12 cellular contexts compared by ENCODE assay signal in the genomic region with DNA sequence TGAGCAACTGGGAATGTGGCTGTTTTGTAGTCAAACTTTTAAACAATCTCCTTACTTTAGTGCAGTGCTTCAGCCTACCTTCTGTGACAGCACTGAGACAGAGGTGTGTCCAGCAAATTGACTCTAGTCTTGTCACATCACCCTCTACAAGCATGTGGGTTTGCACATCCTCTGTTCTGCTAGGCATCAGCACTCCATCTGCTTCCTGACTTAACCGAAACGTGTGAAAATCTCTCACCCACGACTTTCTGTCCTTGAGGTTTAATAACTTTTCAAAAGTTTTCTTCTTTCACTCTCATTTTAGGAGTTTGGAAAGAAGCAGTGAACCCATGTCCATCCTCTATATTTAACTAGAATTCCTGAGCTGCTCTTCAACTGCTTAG. TPM values are rescaled to one million over a fixed set of nuclear protein-coding genes. Genes with fewer than 3 reads are reported as not detected.
DNase-seq lines count a peak whose midpoint lies in the region; ATAC-seq, FAIRE-seq and TF ChIP-seq lines count a peak whose summit lies in the region.
"Had no signal": no experiment of that assay in that cellular context is flagged by ENCODE, and none has a peak within 500 bp of the region (broad histone marks: within the 10 kb centered on the region; RNA-seq: fewer than 3 reads in every experiment).

No MANE protein-coding gene starts in this region.

- DNase-seq in GM18507 (ENCODE audit: extremely low spot score, insufficient read length, low read depth) (peak; percentile 15), GM20000 (ENCODE audit: low spot score) (peak; percentile 39), H7 (no peak), pons (ENCODE audit: low spot score) (no peak), smooth muscle cell (lab: John Stamatoyannopoulos, UW; ENCODE audit: unreplicated experiment) (no peak)
- DNase-seq in activated naive CD8-positive, alpha-beta T cell treated with anti-CD3 and anti-CD28 coated beads, Interleukin-2, amount 10 ng/mL, durations not matched to agents 7 days and 5 days: no peak
- DNase-seq in activated naive CD4-positive, alpha-beta T cell treated with anti-CD3 and anti-CD28 coated beads, Interleukin-2, amount 50 U/mL, for 16 hours: no peak
- DNase-seq: amygdala, DMS53, NCI-H774 had no signal

- no peaks in the 10 kb centered on the region for H3K9me3 Mint-ChIP-seq in activated naive CD8-positive, alpha-beta T cell treated with anti-CD3 and anti-CD28 coated beads, Interleukin-2, amount 10 ng/mL, durations not matched to agents 7 days and 5 days

- peaks cover 11% of the 10 kb centered on the region for H3K4me1 Mint-ChIP-seq in activated naive CD8-positive, alpha-beta T cell treated with anti-CD3 and anti-CD28 coated beads, Interleukin-2, amount 10 ng/mL, durations not matched to agents 7 days and 5 days

- H3K9me3 ChIP-seq in smooth muscle cell (replicated peaks; ENCODE audit: low read depth): no peaks in the 10 kb centered on the region
- H3K9me3 ChIP-seq: thoracic aorta had no signal

- TF ChIP-seq CTCF in GM20000 (IDR thresholded peaks at IDR 0.05; ENCODE audit: extremely low read depth, missing control alignments) (no peak), smooth muscle cell (IDR thresholded peaks at IDR 0.05; ENCODE audit: borderline replicate concordance, insufficient read depth, poor library complexity, severe bottlenecking) (no peak)

- H3K4me3 Mint-ChIP-seq in activated naive CD8-positive, alpha-beta T cell treated with anti-CD3 and anti-CD28 coated beads, Interleukin-2, amount 10 ng/mL, durations not matched to agents 7 days and 5 days: no peak overlapping the region

- no peaks in the 10 kb centered on the region for H3K79me2 ChIP-seq in smooth muscle cell (ENCODE audit: low read depth)

- H3K4me1 ChIP-seq in smooth muscle cell (ENCODE audit: low read depth): no peaks in the 10 kb centered on the region

- WGBS in smooth muscle cell (ENCODE audit: low lambda C conversion rate): 76% methylated on average over 3 of the region's 3 CpGs

- no peak overlapping the region for H3K4me2 ChIP-seq in smooth muscle cell

- POLR2A ChIA-PET in activated naive CD8-positive, alpha-beta T cell treated with anti-CD3 and anti-CD28 coated beads, Interleukin-2, amount 10 ng/mL, durations not matched to agents 7 days and 5 days (lab: Charles Lee): no interaction called here

- no peak overlapping the region for H3K4me3 ChIP-seq in H7 (ENCODE audit: insufficient read depth, low read depth, low read length)
- H3K4me3 ChIP-seq in smooth muscle cell: no peak overlapping the region
- H3K4me3 ChIP-seq: thoracic aorta had no signal

- no peaks in the 10 kb centered on the region for H4K20me1 ChIP-seq in smooth muscle cell (ENCODE audit: low read depth)

- no peak overlapping the region for H2AFZ ChIP-seq in smooth muscle cell (ENCODE audit: low read depth)

- no peak overlapping the region for H3K9ac ChIP-seq in smooth muscle cell (ENCODE audit: low read depth)

- no peaks in the 10 kb centered on the region for H3K27me3 ChIP-seq in H7 (ENCODE audit: control insufficient read depth, insufficient read depth, low read length)
- H3K27me3 ChIP-seq in smooth muscle cell (ENCODE audit: low read depth): no peaks in the 10 kb centered on the region

- peaks cover 6% of the 10 kb centered on the region for H3K27me3 Mint-ChIP-seq in activated naive CD8-positive, alpha-beta T cell treated with anti-CD3 and anti-CD28 coated beads, Interleukin-2, amount 10 ng/mL, durations not matched to agents 7 days and 5 days

- no peak overlapping the region for H3K27ac ChIP-seq in smooth muscle cell (ENCODE audit: low read depth)
- H3K27ac ChIP-seq: thoracic aorta had no signal

- FAIRE-seq in GM18507 (lab: Jason Lieb, UNC): peak; percentile 99

- H3F3A ChIP-seq in smooth muscle cell (ENCODE audit: low read depth): no peaks in the 10 kb centered on the region

- H3K36me3 ChIP-seq in H7 (replicated peaks; ENCODE audit: control insufficient read depth, insufficient read depth, low read length) (peaks cover 7% of the 10 kb centered on the region), smooth muscle cell (ENCODE audit: low read depth) (peaks cover 7% of the 10 kb centered on the region)
- H3K36me3 ChIP-seq: thoracic aorta had no signal

- no peaks in the 10 kb centered on the region for H3K36me3 Mint-ChIP-seq in activated naive CD8-positive, alpha-beta T cell treated with anti-CD3 and anti-CD28 coated beads, Interleukin-2, amount 10 ng/mL, durations not matched to agents 7 days and 5 days

- H3K27ac Mint-ChIP-seq in activated naive CD8-positive, alpha-beta T cell treated with anti-CD3 and anti-CD28 coated beads, Interleukin-2, amount 10 ng/mL, durations not matched to agents 7 days and 5 days: no peak overlapping the region

- peak; percentile 98 for ATAC-seq in HG03064 (IDR thresholded peaks at IDR 0.05; ENCODE audit: low read depth, unreplicated experiment)
- peak; percentile 88 for ATAC-seq in activated naive CD8-positive, alpha-beta T cell treated with anti-CD3 and anti-CD28 coated beads, Interleukin-2, amount 10 ng/mL, durations not matched to agents 7 days and 5 days (ENCODE audit: low read depth)

RNA-seq across cellular contexts. Expression of gene TTR, which starts 42.6 kb away (rescaled TPM):
- not detected for total RNA-seq in activated naive CD8-positive, alpha-beta T cell treated with anti-CD3 and anti-CD28 coated beads, Interleukin-2, amount 10 ng/mL, durations not matched to agents 7 days and 5 days
- not detected in 2 replicates for total RNA-seq in H7 (2014; rRNA removed; shearing (Covaris generic))
- total RNA-seq in smooth muscle cell: not detected in 2 replicates
- polyA plus RNA-seq in smooth muscle cell: 2.1 and 2.6 TPM in 2 replicates
- total RNA-seq: thoracic aorta had no signal

RNA-seq across cellular contexts. Expression of gene B4GALT6, which starts 50.1 kb away (rescaled TPM):
- under 1 TPM; 0.48 to 0.58 TPM for total RNA-seq in activated naive CD8-positive, alpha-beta T cell treated with anti-CD3 and anti-CD28 coated beads, Interleukin-2, amount 10 ng/mL, durations not matched to agents 7 days and 5 days
- 15.3 and 25.4 TPM in 2 replicates for total RNA-seq in H7 (2014; rRNA removed; shearing (Covaris generic))
- 14.4 and 15.1 TPM in 2 replicates for total RNA-seq in smooth muscle cell
- polyA plus RNA-seq in smooth muscle cell: 1.7 and 4.0 TPM in 2 replicates

Comparison
In these comparisons a context has a peak if more than half of its experiments do, and no peak if none do; other contexts are left out.
1. DNase-seq: peak in GM18507 (single experiment) and GM20000 (single experiment); none in activated naive CD8-positive, alpha-beta T cell treated with anti-CD3 and anti-CD28 coated beads, Interleukin-2, amount 10 ng/mL, durations not matched to agents 7 days and 5 days (single experiment), H7 (single experiment), pons (single experiment), smooth muscle cell (single experiment) and activated naive CD4-positive, alpha-beta T cell treated with anti-CD3 and anti-CD28 coated beads, Interleukin-2, amount 50 U/mL, for 16 hours (single experiment).